3 cellular contexts compared by ENCODE assay signal in the genomic region with DNA sequence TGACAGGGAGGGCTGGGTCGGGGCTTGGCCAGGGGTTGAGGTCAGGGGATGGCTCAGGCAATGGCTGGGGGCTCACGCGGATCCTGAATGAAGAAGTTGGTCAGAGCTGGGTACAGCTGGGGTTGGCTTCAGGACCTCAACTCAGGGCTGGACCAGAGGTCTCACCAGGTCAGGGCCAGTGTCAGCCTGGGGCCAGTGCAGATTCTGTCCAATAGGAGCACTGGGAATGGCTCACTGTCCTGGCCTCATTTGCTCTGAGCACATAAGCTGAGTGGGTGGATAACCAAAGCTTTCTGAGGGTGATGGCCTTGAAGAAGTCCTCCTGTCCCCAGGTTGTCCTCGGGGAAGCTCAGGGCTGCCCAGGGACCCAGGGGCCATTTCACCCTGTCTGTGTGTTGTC.
"Had no signal": no experiment of that assay in that cellular context is flagged by ENCODE, and none has a peak within 500 bp of the region (broad histone marks: within the 10 kb centered on the region; RNA-seq: fewer than 3 reads in every experiment).

No MANE protein-coding gene starts in this region.

- DNase-seq: GM23248, H9, HCEC 1CT had no signal

- H3K9ac ChIP-seq: GM23248 had no signal

- H3K4me3 ChIP-seq: GM23248 had no signal

- H3K27ac ChIP-seq: GM23248 had no signal

- H2AFZ ChIP-seq: GM23248 had no signal
